Comparison of ENCODE assay signal across 8 cellular contexts in the genomic region with DNA sequence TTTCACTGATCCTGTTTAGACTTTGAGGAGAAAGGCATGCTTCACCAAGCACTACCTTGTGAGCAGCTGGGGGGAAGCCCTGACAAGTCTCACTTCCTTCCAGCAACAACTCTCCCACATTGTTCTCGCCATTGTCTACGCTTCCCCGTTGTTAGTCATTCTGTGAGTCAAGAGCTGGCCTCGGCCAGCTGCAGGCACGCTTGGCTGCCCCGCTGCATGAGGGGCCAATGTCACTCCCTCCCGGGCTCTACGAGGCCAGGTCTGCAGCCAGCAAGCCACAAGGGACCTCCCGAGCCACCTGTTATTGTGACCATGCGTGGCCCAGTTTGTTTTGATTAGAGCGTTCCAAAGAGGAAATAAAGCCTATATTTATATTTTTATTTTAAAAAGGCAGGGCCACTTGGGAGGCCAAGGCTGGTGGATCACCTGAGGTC.
DNase-seq lines count a peak whose midpoint lies in the region; ATAC-seq, FAIRE-seq and TF ChIP-seq lines count a peak whose summit lies in the region.

No MANE protein-coding gene starts in this region.

- peak overlapping the region; percentile 78 for H3K9ac ChIP-seq in endothelial cell of umbilical vein (replicated peaks; ENCODE audit: extremely low read depth, insufficient read depth, low read length)

- DNase-seq in stimulated activated CD4-positive, alpha-beta T cell treated with anti-CD3 and anti-CD28 coated beads, Interleukin-4, amount 100 ng/mL, for 24 hours, result peak; percentile 12
- no peak for DNase-seq in stimulated activated CD4-positive, alpha-beta T cell treated with anti-CD3 and anti-CD28 coated beads, Interleukin-4, amount 100 ng/mL, for 1 hour
- DNase-seq in NCI-H226 (peak; percentile 15), endothelial cell of umbilical vein (ENCODE audit: low read depth, low spot score) (peak; percentile 99), renal cortical epithelial cell (ENCODE audit: low read depth) (peak; percentile 99), NCI-H2081 treated with DMSO at 0.1 percent for 48 hours (lab: John Stamatoyannopoulos, UW) (no peak), H7 (no peak)

- no peaks in the 10 kb centered on the region for H3K9me3 ChIP-seq in endothelial cell of umbilical vein (replicated peaks; ENCODE audit: control insufficient read depth, insufficient read depth, low read length)

- FAIRE-seq in endothelial cell of umbilical vein (lab: Jason Lieb, UNC), result peak; percentile 97

- dilution Hi-C loops in endothelial cell of umbilical vein (cut with MboI; ENCODE audit: extremely low pct_ligation_motif_present, low sequenced_read_pairs), result no loop called here

- peak overlapping the region; percentile 99 for H3K27ac ChIP-seq in endothelial cell of umbilical vein (ENCODE audit: insufficient read depth, low read depth, low read length)

- TF ChIP-seq CTCF in endothelial cell of umbilical vein (IDR thresholded peaks at IDR 0.05; ENCODE audit: extremely low read depth in 1 of 2, insufficient read depth in 1 of 2, low read depth in 1 of 2, low read length in 2 of 2), result no peak

- H2AFZ ChIP-seq in endothelial cell of umbilical vein (ENCODE audit: low read depth, low read length), result no peak overlapping the region

- H4K20me1 ChIP-seq in endothelial cell of umbilical vein (replicated peaks; ENCODE audit: control insufficient read depth, extremely low read depth, insufficient read depth, low read length), result no peaks in the 10 kb centered on the region

- no peaks in the 10 kb centered on the region for H3K9me1 ChIP-seq in endothelial cell of umbilical vein (replicated peaks; ENCODE audit: control insufficient read depth, extremely low read depth, insufficient read depth, low read length)

- H3K4me2 ChIP-seq in endothelial cell of umbilical vein (ENCODE audit: insufficient read depth, low read length), result peak overlapping the region; percentile 41

- POLR2A ChIA-PET in endothelial cell of umbilical vein (lab: Charles Lee), result interaction anchor here (0.7 to 1.0 kb wide), 2 partner anchors 95 to 252 kb away, joined by 3 to 4 read pairs; no protein-coding TSS in a partner anchor

- CTCF ChIA-PET in endothelial cell of umbilical vein (lab: Charles Lee), result interaction anchor here (0.7 to 1.5 kb wide), 6 partner anchors 10 to 669 kb away, joined by 3 to 6 read pairs (median 4); no protein-coding TSS in a partner anchor

- intact Hi-C loops in endothelial cell of umbilical vein (cut with micrococcal nuclease), result loop anchor here (1.0 to 10.0 kb wide), 19 partner anchors 33 to 761 kb away; a partner anchor contains a TSS

- H3K4me3 ChIP-seq in endothelial cell of umbilical vein (replicated peaks in 1 of 3; ENCODE audit: insufficient read depth in 1 of 3, low read depth in 1 of 3, low read length in 3 of 3) (no peak overlapping the region), H7 (ENCODE audit: insufficient read depth, low read depth, low read length) (no peak overlapping the region)

- H3K36me3 ChIP-seq in endothelial cell of umbilical vein (ENCODE audit: control insufficient read depth in 2 of 2, extremely low read depth in 1 of 2, insufficient read depth in 2 of 2, low read length in 2 of 2) (no peaks in the 10 kb centered on the region), H7 (replicated peaks; ENCODE audit: control insufficient read depth, insufficient read depth, low read length) (no peaks in the 10 kb centered on the region)

- ATAC-seq in HG02870 (IDR thresholded peaks at IDR 0.05; ENCODE audit: unreplicated experiment), result peak; percentile 99

- H3K79me2 ChIP-seq in endothelial cell of umbilical vein (ENCODE audit: control insufficient read depth, insufficient read depth, low read length), result no peaks in the 10 kb centered on the region

- peak; percentile 42 for TF ChIP-seq POLR2A in endothelial cell of umbilical vein (IDR thresholded peaks at IDR 0.05; ENCODE audit: low read depth, low read length)

- BruUV-seq in endothelial cell of umbilical vein (replicated peaks; lab: Mats Ljungman, UMichigan), result no TSS peak

- H3K4me1 ChIP-seq in endothelial cell of umbilical vein (ENCODE audit: control insufficient read depth, extremely low read depth, insufficient read depth, low read length), result peaks cover 36% of the 10 kb centered on the region

- no peaks in the 10 kb centered on the region for H3K27me3 ChIP-seq in endothelial cell of umbilical vein (ENCODE audit: control insufficient read depth in 2 of 2, insufficient read depth in 2 of 2, low read length in 2 of 2)
- no peaks in the 10 kb centered on the region for H3K27me3 ChIP-seq in H7 (ENCODE audit: control insufficient read depth, insufficient read depth, low read length)

TF ChIP-seq in endothelial cell of umbilical vein, 7 proteins besides CTCF, POLR2A, EP300 and RAD21:
- TF ChIP-seq EZH2 (IDR thresholded peaks at IDR 0.05; ENCODE audit: borderline replicate concordance, low read depth, low read length, severe bottlenecking), result no peak
- TF ChIP-seq MYC (IDR thresholded peaks at IDR 0.05; ENCODE audit: low read depth, low read length), result peak; percentile 90
- TF ChIP-seq POLR2AphosphoS5 (IDR thresholded peaks at IDR 0.05; ENCODE audit: insufficient read depth, low read depth, low read length), result peak; percentile 98
- TF ChIP-seq JUN (IDR thresholded peaks at IDR 0.05; ENCODE audit: borderline replicate concordance, insufficient read depth, insufficient read length, low read depth), result peak; percentile 95
- peak; percentile 64 for TF ChIP-seq GATA2 (IDR thresholded peaks at IDR 0.05; ENCODE audit: insufficient read depth, insufficient read length, low read depth, low read length)
- TF ChIP-seq, protein P1, sequence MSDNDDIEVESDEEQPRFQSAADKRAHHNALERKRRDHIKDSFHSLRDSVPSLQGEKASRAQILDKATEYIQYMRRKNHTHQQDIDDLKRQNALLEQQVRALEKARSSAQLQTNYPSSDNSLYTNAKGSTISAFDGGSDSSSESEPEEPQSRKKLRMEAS (IDR thresholded peaks at IDR 0.05; ENCODE audit: insufficient read depth, insufficient read length), result peak; percentile 74
- TF ChIP-seq FOS (IDR thresholded peaks at IDR 0.05; ENCODE audit: borderline replicate concordance, insufficient read depth, low read length), result peak; percentile 99
TF ChIP-seq in endothelial cell of umbilical vein: peak in this region for 6.

Comparison
In these comparisons a context has a peak if more than half of its experiments do, and no peak if none do; other contexts are left out.
1. DNase-seq: peak in stimulated activated CD4-positive, alpha-beta T cell treated with anti-CD3 and anti-CD28 coated beads, Interleukin-4, amount 100 ng/mL, for 24 hours (single experiment), NCI-H226 (single experiment), endothelial cell of umbilical vein (single experiment) and renal cortical epithelial cell (single experiment); none in stimulated activated CD4-positive, alpha-beta T cell treated with anti-CD3 and anti-CD28 coated beads, Interleukin-4, amount 100 ng/mL, for 1 hour (single experiment), NCI-H2081 treated with DMSO at 0.1 percent for 48 hours (single experiment) and H7 (single experiment).